In genomic region chr6:108669673-108670072, GRCh38 we compare ENCODE assay signal across 24 cellular contexts.
"Had no signal": no experiment of that assay in that cellular context is flagged by ENCODE, and none has a peak within 500 bp of the region (broad histone marks: within the 10 kb centered on the region; RNA-seq: fewer than 3 reads in every experiment).

No MANE protein-coding gene starts in this region.

- H3K27me3 ChIP-seq: Peyer's patch had no signal

- FAIRE-seq: HTR-8/SVneo had no signal

- H2AFZ ChIP-seq: PC-9 had no signal

- H3K27ac ChIP-seq: HL-60, PC-9, Peyer's patch, RWPE1 had no signal

- H3K4me3 ChIP-seq: PC-9, Peyer's patch had no signal

- DNase-seq: Kasumi-1, KBM-7, MV-4-11, NCI-H1048, NCI-H1105, NCI-H1417, NCI-H1436 treated with DMSO at 0.1 percent for 48 hours, NCI-H1694, NCI-H187 treated with DMSO at 0.1 percent for 48 hours, NCI-H2081, NCI-H2107, NCI-H2227 treated with DMSO at 0.1 percent for 48 hours, NCI-H524, NCI-H526 treated with DMSO at 0.1 percent for 48 hours, NCI-H748 treated with DMSO at 0.1 percent for 48 hours, OCI-M1, PC-9, Peyer's patch, SHP77, SK-N-SH, SW 1271 had no signal

- H3K9me3 ChIP-seq: Peyer's patch, SK-N-SH had no signal

- H3K9ac ChIP-seq: SK-N-SH had no signal

- H3K4me2 ChIP-seq: PC-9, SK-N-SH had no signal
